In genomic region chr6:129672345-129672691, GRCh38 we compare ENCODE assay signal across 8 cellular contexts. TPM values are rescaled to one million over a fixed set of nuclear protein-coding genes. Genes with fewer than 3 reads are reported as not detected.
DNase-seq lines count a peak whose midpoint lies in the region; ATAC-seq and TF ChIP-seq lines count a peak whose summit lies in the region.

No MANE protein-coding gene starts in this region.

- peaks cover 73% of the 10 kb centered on the region for H3K79me2 ChIP-seq in osteoblast (ENCODE audit: insufficient read depth, low read length)

- ATAC-seq in GM19372 (IDR thresholded peaks at IDR 0.05; ENCODE audit: low read depth, unreplicated experiment) (peak; percentile 14), HG03135 (IDR thresholded peaks at IDR 0.05; ENCODE audit: unreplicated experiment) (peak; percentile 16)

- peaks cover 47% of the 10 kb centered on the region for H3K4me1 ChIP-seq in osteoblast (ENCODE audit: insufficient read depth, low read length)

- in situ Hi-C loops in brain microvascular endothelial cell (cut with HindIII; ENCODE audit: low pct_ligation_motif_present, low sequenced_read_pairs), result no loop called here

- peak overlapping the region; percentile 56 for H3K4me2 ChIP-seq in osteoblast (ENCODE audit: insufficient read depth, low read length)

- H3K27ac ChIP-seq in brain microvascular endothelial cell (peak overlapping the region; percentile 79), osteoblast (ENCODE audit: low read depth, low read length) (peak overlapping the region; percentile 65)

- TF ChIP-seq CTCF in brain microvascular endothelial cell (IDR thresholded peaks at IDR 0.05; ENCODE audit: low read depth, low read length, missing control alignments), result no peak
- TF ChIP-seq CTCF in osteoblast (IDR thresholded peaks at IDR 0.05; ENCODE audit: extremely low read depth, low read depth, low read length), result no peak
- no peak for TF ChIP-seq CTCF in GM10266 (IDR thresholded peaks at IDR 0.05; ENCODE audit: control insufficient read depth, insufficient read depth, low read depth, missing control alignments)

- no peaks in the 10 kb centered on the region for H3K9me3 ChIP-seq in osteoblast (ENCODE audit: low read depth, low read length)

- TF ChIP-seq POLR2A in erythroblast (IDR thresholded peaks at IDR 0.05; ENCODE audit: low read length), result no peak

- no peak overlapping the region for H2AFZ ChIP-seq in osteoblast (ENCODE audit: low read length)

- H3K27me3 ChIP-seq in brain microvascular endothelial cell (replicated peaks) (no peaks in the 10 kb centered on the region), osteoblast (ENCODE audit: insufficient read depth, low read length) (no peaks in the 10 kb centered on the region)

- H3K4me3 ChIP-seq in brain microvascular endothelial cell (ENCODE audit: low read depth, low read length) (no peak overlapping the region), osteoblast (ENCODE audit: insufficient read depth, low read length) (no peak overlapping the region)

- no peaks in the 10 kb centered on the region for H4K20me1 ChIP-seq in osteoblast (ENCODE audit: insufficient read depth, low read length)

- DNase-seq in brain microvascular endothelial cell (no peak), osteoblast (ENCODE audit: insufficient read length, low spot score, missing footprints) (peak; percentile 52), GM10266 (ENCODE audit: extremely low spot score) (no peak), Ammon's horn (ENCODE audit: low spot score) (no peak), epidermal melanocyte (ENCODE audit: insufficient read length, low spot score) (no peak), erythroblast (lab: John Stamatoyannopoulos, UW) (no peak)

- H3K36me3 ChIP-seq in brain microvascular endothelial cell (replicated peaks) (no peaks in the 10 kb centered on the region), osteoblast (ENCODE audit: insufficient read depth, low read length) (no peaks in the 10 kb centered on the region)

RNA-seq across cellular contexts. Expression of gene ARHGAP18, which starts 37.7 kb away (rescaled TPM):
- total RNA-seq in osteoblast, result 16.8 and 21.0 TPM in 2 replicates
